15 cellular contexts compared by ENCODE assay signal in genomic region chr14:56378474-56378873, GRCh38.
A peak's percentile ranks its signal among the peaks of the same experiment; 100 is the strongest.
DNase-seq lines count a peak whose midpoint lies in the region; ATAC-seq, FAIRE-seq and TF ChIP-seq lines count a peak whose summit lies in the region.
"Had no signal": no experiment of that assay in that cellular context is flagged by ENCODE, and none has a peak within 500 bp of the region (broad histone marks: within the 10 kb centered on the region; RNA-seq: fewer than 3 reads in every experiment).

No MANE protein-coding gene starts in this region.

- H3K9me3 ChIP-seq in endothelial cell of umbilical vein (replicated peaks; ENCODE audit: control insufficient read depth, insufficient read depth, low read length) (no peaks in the 10 kb centered on the region), HepG2 (ENCODE audit: low read length) (0 out of 2 replicates have a peak, but pooled peaks cover 5% of the 10 kb centered on the region)

- BruUV-seq in endothelial cell of umbilical vein (replicated peaks; lab: Mats Ljungman, UMichigan) = no TSS peak
- BruUV-seq in HepG2 (replicated peaks; lab: Mats Ljungman, UMichigan) = no TSS peak

- TF ChIP-seq RAD21 in HepG2 (CRISPR knock-in tag; IDR thresholded peaks at IDR 0.05) = no peak

- H2AFZ ChIP-seq in endothelial cell of umbilical vein (ENCODE audit: low read depth, low read length) (peak overlapping the region; percentile 54), HepG2 (ENCODE audit: low read length) (no peak overlapping the region)

- intact Hi-C loops in endothelial cell of umbilical vein (cut with micrococcal nuclease) (loop anchor here (1.0 to 5.0 kb wide), 4 partner anchors 34 to 106 kb away; no protein-coding TSS in a partner anchor), HepG2 (cut with micrococcal nuclease; ENCODE audit: unreplicated experiment) (no loop called here), posterior vena cava (cut with DNase I) (no loop called here)

- no peak for ATAC-seq in HepG2

- in situ Hi-C loops in HepG2 (cut with HindIII; ENCODE audit: extremely low pct_ligation_motif_present, low pct_unique_long_range_greater_than_20kb) = no loop called here

- no peak for TF ChIP-seq POLR2A in endothelial cell of umbilical vein (IDR thresholded peaks at IDR 0.05; ENCODE audit: low read depth, low read length)
- TF ChIP-seq POLR2A in HepG2 (IDR thresholded peaks at IDR 0.05; ENCODE audit: insufficient read depth in 1 of 2, low read depth in 2 of 2, low read length in 2 of 2) = no peak

- H4K20me1 ChIP-seq in endothelial cell of umbilical vein (replicated peaks; ENCODE audit: control insufficient read depth, extremely low read depth, insufficient read depth, low read length) = no peaks in the 10 kb centered on the region
- H4K20me1 ChIP-seq in HepG2 (ENCODE audit: insufficient read depth, low read length) = no peaks in the 10 kb centered on the region

- H3K4me2 ChIP-seq in endothelial cell of umbilical vein (ENCODE audit: insufficient read depth, low read length) = peak overlapping the region; percentile 81
- no peak overlapping the region for H3K4me2 ChIP-seq in HepG2 (ENCODE audit: low read depth, low read length)

- peak; percentile 22 for DNase-seq in AG09319 (ENCODE audit: extremely low read depth, low read depth)
- peak; percentile 52 for DNase-seq in M059J (ENCODE audit: low read depth)
- peak; percentile 90 for DNase-seq in endothelial cell of umbilical vein (ENCODE audit: low read depth, low spot score)
- peak; percentile 11 for DNase-seq in myocyte (ENCODE audit: low read depth)
- no peak for DNase-seq in HepG2 (ENCODE audit: low spot score)
- DNase-seq in GDM1 (lab: John Stamatoyannopoulos, UW) = no peak
- DNase-seq in posterior vena cava (ENCODE audit: low spot score) = no peak
- DNase-seq in DMS114 treated with DMSO at 0.1 percent for 48 hours (lab: John Stamatoyannopoulos, UW; ENCODE audit: unreplicated experiment) = no peak
- DNase-seq: activated CD4-positive, alpha-beta T cell treated with anti-CD3 and anti-CD28 coated beads, Interleukin-2, amount 10 ng/mL, durations not matched to agents 24 days and 14 days; activated gamma-delta T cell; COR-L47; NCI-H446 treated with DMSO at 0.1 percent for 48 hours; occipital lobe had no signal

- H3K9ac ChIP-seq in endothelial cell of umbilical vein (replicated peaks; ENCODE audit: extremely low read depth, insufficient read depth, low read length) (no peak overlapping the region), HepG2 (ENCODE audit: insufficient read depth, low read depth, low read length) (no peak overlapping the region)

- peaks cover 24% of the 10 kb centered on the region for H3K4me1 ChIP-seq in endothelial cell of umbilical vein (ENCODE audit: control insufficient read depth, extremely low read depth, insufficient read depth, low read length)
- no peaks in the 10 kb centered on the region for H3K4me1 ChIP-seq in HepG2 (ENCODE audit: insufficient read depth, low read length)

- H3K27me3 ChIP-seq in endothelial cell of umbilical vein (ENCODE audit: control insufficient read depth in 2 of 2, insufficient read depth in 2 of 2, low read length in 2 of 2) = no peaks in the 10 kb centered on the region
- H3K27me3 ChIP-seq in HepG2 (ENCODE audit: control insufficient read depth in 1 of 2, insufficient read depth in 2 of 2, low read length in 2 of 2) = no peaks in the 10 kb centered on the region

- H3K36me3 ChIP-seq in endothelial cell of umbilical vein (ENCODE audit: control insufficient read depth in 2 of 2, extremely low read depth in 1 of 2, insufficient read depth in 2 of 2, low read length in 2 of 2) = no peaks in the 10 kb centered on the region
- no peaks in the 10 kb centered on the region for H3K36me3 ChIP-seq in HepG2 (replicated peaks in 1 of 2; ENCODE audit: control insufficient read depth in 1 of 2, insufficient read depth in 2 of 2, low read length in 2 of 2)

- no peaks in the 10 kb centered on the region for H3K79me2 ChIP-seq in endothelial cell of umbilical vein (ENCODE audit: control insufficient read depth, insufficient read depth, low read length)
- no peaks in the 10 kb centered on the region for H3K79me2 ChIP-seq in HepG2 (ENCODE audit: insufficient read depth, low read length)

- CTCF ChIA-PET in endothelial cell of umbilical vein (lab: Charles Lee) (interaction anchor here (0.8 to 1.9 kb wide), 6 partner anchors 12 to 932 kb away, joined by 3 to 8 read pairs (median 5); no protein-coding TSS in a partner anchor), HepG2 (lab: Yijun Ruan, JAX; ENCODE audit: low intra/inter-chr PET ratio, low total read pairs) (no interaction called here)

- FAIRE-seq in endothelial cell of umbilical vein (lab: Jason Lieb, UNC) (peak; percentile 89), HepG2 (lab: Jason Lieb, UNC) (no peak)
- FAIRE-seq: keratinocyte had no signal

- POLR2A ChIA-PET in endothelial cell of umbilical vein (lab: Charles Lee) (no interaction called here), HepG2 (lab: Yijun Ruan, JAX) (no interaction called here)

- H3K4me3 ChIP-seq in endothelial cell of umbilical vein (replicated peaks in 1 of 3; ENCODE audit: insufficient read depth in 1 of 3, low read depth in 1 of 3, low read length in 3 of 3) (no peak overlapping the region), HepG2 (replicated peaks in 1 of 3; ENCODE audit: insufficient read depth in 1 of 3, low read depth in 2 of 3, low read length in 3 of 3) (no peak overlapping the region)
- H3K4me3 ChIP-seq: SK-N-MC had no signal

- H3K9me1 ChIP-seq in endothelial cell of umbilical vein (replicated peaks; ENCODE audit: control insufficient read depth, extremely low read depth, insufficient read depth, low read length) = no peaks in the 10 kb centered on the region

- WGBS in HepG2 (ENCODE audit: low lambda C conversion rate) = 44% methylated on average over 2 of the region's 2 CpGs

- H3K27ac ChIP-seq in endothelial cell of umbilical vein (ENCODE audit: insufficient read depth, low read depth, low read length) = peak overlapping the region; percentile 54
- no peak overlapping the region for H3K27ac ChIP-seq in HepG2 (ENCODE audit: extremely low read length, insufficient read depth, low read length)
- H3K27ac ChIP-seq: SK-N-MC had no signal

- TF ChIP-seq EP300 in HepG2 (IDR thresholded peaks at IDR 0.05; ENCODE audit: low read depth in 2 of 2, low read length in 2 of 2) (no peak), HepG2 (CRISPR knock-in tag; IDR thresholded peaks at IDR 0.05; ENCODE audit: borderline replicate concordance) (no peak)

- dilution Hi-C loops in endothelial cell of umbilical vein (cut with MboI; ENCODE audit: extremely low pct_ligation_motif_present, low sequenced_read_pairs) = no loop called here

- no peak for TF ChIP-seq CTCF in AG09319 (IDR thresholded peaks at IDR 0.05; ENCODE audit: low read depth, low read length)
- no peak for TF ChIP-seq CTCF in endothelial cell of umbilical vein (IDR thresholded peaks at IDR 0.05; ENCODE audit: extremely low read depth in 1 of 2, insufficient read depth in 1 of 2, low read depth in 1 of 2, low read length in 2 of 2)
- no peak for TF ChIP-seq CTCF in HepG2 (CRISPR knock-in tag; IDR thresholded peaks at IDR 0.05)

TF ChIP-seq in endothelial cell of umbilical vein, 7 proteins besides CTCF, POLR2A, EP300 and RAD21:
- no peak for TF ChIP-seq MYC (IDR thresholded peaks at IDR 0.05; ENCODE audit: low read depth, low read length)
- TF ChIP-seq JUN (IDR thresholded peaks at IDR 0.05; ENCODE audit: borderline replicate concordance, insufficient read depth, insufficient read length, low read depth) = peak; percentile 90
- TF ChIP-seq POLR2AphosphoS5 (IDR thresholded peaks at IDR 0.05; ENCODE audit: insufficient read depth, low read depth, low read length) = no peak
- TF ChIP-seq FOS (IDR thresholded peaks at IDR 0.05; ENCODE audit: borderline replicate concordance, insufficient read depth, low read length) = peak; percentile 98
- TF ChIP-seq EZH2 (IDR thresholded peaks at IDR 0.05; ENCODE audit: borderline replicate concordance, low read depth, low read length, severe bottlenecking) = no peak
- TF ChIP-seq GATA2 (IDR thresholded peaks at IDR 0.05; ENCODE audit: insufficient read depth, insufficient read length, low read depth, low read length) = peak; percentile 89
- TF ChIP-seq, protein P1, sequence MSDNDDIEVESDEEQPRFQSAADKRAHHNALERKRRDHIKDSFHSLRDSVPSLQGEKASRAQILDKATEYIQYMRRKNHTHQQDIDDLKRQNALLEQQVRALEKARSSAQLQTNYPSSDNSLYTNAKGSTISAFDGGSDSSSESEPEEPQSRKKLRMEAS (IDR thresholded peaks at IDR 0.05; ENCODE audit: insufficient read depth, insufficient read length) = no peak

TF ChIP-seq in HepG2, 621 proteins besides CTCF, POLR2A, EP300 and RAD21:
- peak in 1 of 2 experiments; percentile 2; a peak in 1 of 4 replicates for TF ChIP-seq MAFK (conservative IDR thresholded peaks at IDR 0.05 in 1 of 2, IDR thresholded peaks at IDR 0.05 in 1 of 2; ENCODE audit: low read length in 2 of 2)
- no peak for TF ChIP-seq FOXJ3 (CRISPR knock-in tag; IDR thresholded peaks at IDR 0.05; ENCODE audit: borderline replicate concordance)

Comparison
In these comparisons a context has a peak if more than half of its experiments do, and no peak if none do; other contexts are left out.
1. DNase-seq: peak in AG09319 (single experiment), M059J (single experiment), endothelial cell of umbilical vein (single experiment) and myocyte (single experiment); none in HepG2 (single experiment), GDM1 (single experiment), posterior vena cava (single experiment) and DMS114 treated with DMSO at 0.1 percent for 48 hours (single experiment).